ENCODE assay signal across 13 cellular contexts in the genomic region with DNA sequence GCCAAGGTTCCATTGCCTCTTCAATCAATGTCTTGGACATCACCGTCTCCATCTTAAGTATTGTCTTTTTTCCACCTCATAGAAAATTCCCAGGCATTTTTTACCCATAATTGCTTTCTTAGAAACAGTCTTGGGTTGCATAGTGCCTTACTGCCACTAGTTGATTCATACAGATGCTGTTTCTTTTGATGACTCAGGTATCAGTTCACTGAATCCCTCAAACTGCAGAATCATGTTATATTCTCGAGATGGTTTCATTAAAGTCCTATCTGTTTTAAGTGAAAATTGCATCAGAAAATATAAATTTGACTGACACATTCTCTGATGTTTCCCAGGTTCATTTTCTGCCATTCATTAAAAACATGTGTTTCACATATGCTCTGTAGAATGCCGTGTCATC.
"Had no signal": no experiment of that assay in that cellular context is flagged by ENCODE, and none has a peak within 500 bp of the region (broad histone marks: within the 10 kb centered on the region; RNA-seq: fewer than 3 reads in every experiment).

No MANE protein-coding gene starts in this region.

- H3K9me3 ChIP-seq: gastrocnemius medialis, sigmoid colon had no signal

- H3K4me3 ChIP-seq: gastrocnemius medialis, hepatocyte, sigmoid colon, upper lobe of left lung had no signal

- H3K27ac ChIP-seq: gastrocnemius medialis, hepatocyte, sigmoid colon, upper lobe of left lung had no signal

- H3K27me3 ChIP-seq: gastrocnemius medialis, hepatocyte, sigmoid colon, upper lobe of left lung had no signal

- ATAC-seq: activated naive CD8-positive, alpha-beta T cell treated with anti-CD3 and anti-CD28 coated beads, Interleukin-2, amount 50 U/mL, for 24 hours; gastrocnemius medialis had no signal

- H3K4me1 ChIP-seq: gastrocnemius medialis, sigmoid colon, upper lobe of left lung had no signal

- H3K36me3 ChIP-seq: gastrocnemius medialis, sigmoid colon, upper lobe of left lung had no signal

- DNase-seq: activated CD4-positive, alpha-beta memory T cell treated with anti-CD3 and anti-CD28 coated beads, Interleukin-2, amount 10 ng/mL, durations not matched to agents 7 days and 5 days; activated CD4-positive, alpha-beta T cell treated with anti-CD3 and anti-CD28 coated beads for 1 hour; activated naive CD4-positive, alpha-beta T cell treated with Interleukin-2 at 50 U/mL for 16 hours; activated naive CD8-positive, alpha-beta T cell treated with anti-CD3 and anti-CD28 coated beads, Interleukin-2, amount 50 U/mL, for 24 hours; caudate nucleus; cortex of kidney; effector CD8-positive, alpha-beta T cell; gastrocnemius medialis; kidney glomerular epithelial cell; sigmoid colon; stimulated activated naive CD4-positive, alpha-beta T cell treated with Interleukin-2 at 50 U/mL for 16 hours; upper lobe of left lung had no signal
